2 cellular contexts compared by ENCODE assay signal in the genomic region with DNA sequence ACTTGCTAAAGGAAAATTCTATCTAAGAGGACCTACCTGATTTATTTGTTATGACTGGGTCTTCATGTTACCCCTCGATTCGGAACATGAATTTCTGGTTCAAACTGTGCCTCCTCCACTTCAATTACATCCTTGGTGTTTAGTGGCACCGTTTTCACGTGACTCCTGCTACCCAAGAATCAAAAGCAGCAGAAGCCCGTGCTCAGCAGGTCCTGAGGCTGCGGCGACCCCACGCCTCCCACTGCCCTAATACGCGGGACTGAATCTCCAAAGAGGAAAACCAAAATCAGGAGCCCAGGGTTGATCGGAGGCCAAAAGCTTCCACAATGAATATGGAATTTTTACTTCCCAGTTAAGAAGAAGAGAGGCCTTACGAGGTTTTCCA.
TF ChIP-seq lines count a peak whose summit lies in the region.

No MANE protein-coding gene starts in this region.

TF ChIP-seq in SK-N-SH, 30 proteins besides CTCF, POLR2A, EP300 and RAD21:
- no peak for TF ChIP-seq NRF1 (IDR thresholded peaks at IDR 0.05; ENCODE audit: low read depth, low read length)
- TF ChIP-seq SIN3A (IDR thresholded peaks at IDR 0.05; ENCODE audit: borderline replicate concordance, low read depth, low read length): no peak
- TF ChIP-seq, protein P1, sequence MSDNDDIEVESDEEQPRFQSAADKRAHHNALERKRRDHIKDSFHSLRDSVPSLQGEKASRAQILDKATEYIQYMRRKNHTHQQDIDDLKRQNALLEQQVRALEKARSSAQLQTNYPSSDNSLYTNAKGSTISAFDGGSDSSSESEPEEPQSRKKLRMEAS (IDR thresholded peaks at IDR 0.05; ENCODE audit: low read depth): no peak
- TF ChIP-seq POLR2AphosphoS5 (IDR thresholded peaks at IDR 0.05; ENCODE audit: low read depth, low read length): no peak
- no peak for TF ChIP-seq JUND (IDR thresholded peaks at IDR 0.05)
- TF ChIP-seq MXI1 (IDR thresholded peaks at IDR 0.05; ENCODE audit: low read depth, low read length): no peak
- TF ChIP-seq, protein P2, sequence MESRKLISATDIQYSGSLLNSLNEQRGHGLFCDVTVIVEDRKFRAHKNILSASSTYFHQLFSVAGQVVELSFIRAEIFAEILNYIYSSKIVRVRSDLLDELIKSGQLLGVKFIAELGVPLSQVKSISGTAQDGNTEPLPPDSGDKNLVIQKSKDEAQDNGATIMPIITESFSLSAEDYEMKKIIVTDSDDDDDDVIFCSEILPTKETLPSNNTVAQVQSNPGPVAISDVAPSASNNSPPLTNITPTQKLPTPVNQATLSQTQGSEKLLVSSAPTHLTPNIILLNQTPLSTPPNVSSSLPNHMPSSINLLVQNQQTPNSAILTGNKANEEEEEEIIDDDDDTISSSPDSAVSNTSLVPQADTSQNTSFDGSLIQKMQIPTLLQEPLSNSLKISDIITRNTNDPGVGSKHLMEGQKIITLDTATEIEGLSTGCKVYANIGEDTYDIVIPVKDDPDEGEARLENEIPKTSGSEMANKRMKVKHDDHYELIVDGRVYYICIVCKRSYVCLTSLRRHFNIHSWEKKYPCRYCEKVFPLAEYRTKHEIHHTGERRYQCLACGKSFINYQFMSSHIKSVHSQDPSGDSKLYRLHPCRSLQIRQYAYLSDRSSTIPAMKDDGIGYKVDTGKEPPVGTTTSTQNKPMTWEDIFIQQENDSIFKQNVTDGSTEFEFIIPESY (IDR thresholded peaks at IDR 0.05; ENCODE audit: borderline replicate concordance, low read depth): no peak
- TF ChIP-seq TAF1 (IDR thresholded peaks at IDR 0.05; ENCODE audit: borderline replicate concordance, low read depth, low read length): no peak
- TF ChIP-seq, protein P3, sequence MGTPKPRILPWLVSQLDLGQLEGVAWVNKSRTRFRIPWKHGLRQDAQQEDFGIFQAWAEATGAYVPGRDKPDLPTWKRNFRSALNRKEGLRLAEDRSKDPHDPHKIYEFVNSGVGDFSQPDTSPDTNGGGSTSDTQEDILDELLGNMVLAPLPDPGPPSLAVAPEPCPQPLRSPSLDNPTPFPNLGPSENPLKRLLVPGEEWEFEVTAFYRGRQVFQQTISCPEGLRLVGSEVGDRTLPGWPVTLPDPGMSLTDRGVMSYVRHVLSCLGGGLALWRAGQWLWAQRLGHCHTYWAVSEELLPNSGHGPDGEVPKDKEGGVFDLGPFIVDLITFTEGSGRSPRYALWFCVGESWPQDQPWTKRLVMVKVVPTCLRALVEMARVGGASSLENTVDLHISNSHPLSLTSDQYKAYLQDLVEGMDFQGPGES (IDR thresholded peaks at IDR 0.05; ENCODE audit: low read depth, low read length): no peak
- no peak for TF ChIP-seq GATA2 (CRISPR knock-in tag; IDR thresholded peaks at IDR 0.05)
- TF ChIP-seq, protein P4, sequence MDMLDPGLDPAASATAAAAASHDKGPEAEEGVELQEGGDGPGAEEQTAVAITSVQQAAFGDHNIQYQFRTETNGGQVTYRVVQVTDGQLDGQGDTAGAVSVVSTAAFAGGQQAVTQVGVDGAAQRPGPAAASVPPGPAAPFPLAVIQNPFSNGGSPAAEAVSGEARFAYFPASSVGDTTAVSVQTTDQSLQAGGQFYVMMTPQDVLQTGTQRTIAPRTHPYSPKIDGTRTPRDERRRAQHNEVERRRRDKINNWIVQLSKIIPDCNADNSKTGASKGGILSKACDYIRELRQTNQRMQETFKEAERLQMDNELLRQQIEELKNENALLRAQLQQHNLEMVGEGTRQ (IDR thresholded peaks at IDR 0.05; ENCODE audit: borderline replicate concordance, low read depth, low read length): no peak
- no peak for TF ChIP-seq GABPA (IDR thresholded peaks at IDR 0.05; ENCODE audit: low read depth)

TF ChIP-seq in SK-N-SH treated with all-trans-retinoic acid at 6 μM for 48 hours, 23 proteins besides CTCF, POLR2A, EP300 and RAD21:
- TF ChIP-seq GLIS3 (CRISPR knock-in tag; IDR thresholded peaks at IDR 0.05) (no peak), CSDC2 (CRISPR knock-in tag; IDR thresholded peaks at IDR 0.05) (no peak), TOX (CRISPR knock-in tag; IDR thresholded peaks at IDR 0.05; ENCODE audit: borderline replicate concordance) (no peak), ZNF8 (CRISPR knock-in tag; IDR thresholded peaks at IDR 0.05) (no peak), ISL1 (CRISPR knock-in tag; IDR thresholded peaks at IDR 0.05) (no peak), ARNTL (CRISPR knock-in tag; IDR thresholded peaks at IDR 0.05; ENCODE audit: borderline replicate concordance, low read depth) (no peak), BACH2 (CRISPR knock-in tag; IDR thresholded peaks at IDR 0.05; ENCODE audit: borderline replicate concordance) (no peak), ZNF565 (CRISPR knock-in tag; conservative IDR thresholded peaks at IDR 0.05; ENCODE audit: low read depth) (no peak), ESRRG (CRISPR knock-in tag; IDR thresholded peaks at IDR 0.05) (no peak), TCF4 (CRISPR knock-in tag; IDR thresholded peaks at IDR 0.05; ENCODE audit: borderline replicate concordance) (no peak), SNAI2 (CRISPR knock-in tag; IDR thresholded peaks at IDR 0.05) (no peak), ZFP30 (CRISPR knock-in tag; IDR thresholded peaks at IDR 0.05) (no peak), ZNF70 (CRISPR knock-in tag; IDR thresholded peaks at IDR 0.05) (no peak), ZFP3 (CRISPR knock-in tag; IDR thresholded peaks at IDR 0.05) (no peak), RARB (CRISPR knock-in tag; IDR thresholded peaks at IDR 0.05) (no peak)
- TF ChIP-seq, protein P5, sequence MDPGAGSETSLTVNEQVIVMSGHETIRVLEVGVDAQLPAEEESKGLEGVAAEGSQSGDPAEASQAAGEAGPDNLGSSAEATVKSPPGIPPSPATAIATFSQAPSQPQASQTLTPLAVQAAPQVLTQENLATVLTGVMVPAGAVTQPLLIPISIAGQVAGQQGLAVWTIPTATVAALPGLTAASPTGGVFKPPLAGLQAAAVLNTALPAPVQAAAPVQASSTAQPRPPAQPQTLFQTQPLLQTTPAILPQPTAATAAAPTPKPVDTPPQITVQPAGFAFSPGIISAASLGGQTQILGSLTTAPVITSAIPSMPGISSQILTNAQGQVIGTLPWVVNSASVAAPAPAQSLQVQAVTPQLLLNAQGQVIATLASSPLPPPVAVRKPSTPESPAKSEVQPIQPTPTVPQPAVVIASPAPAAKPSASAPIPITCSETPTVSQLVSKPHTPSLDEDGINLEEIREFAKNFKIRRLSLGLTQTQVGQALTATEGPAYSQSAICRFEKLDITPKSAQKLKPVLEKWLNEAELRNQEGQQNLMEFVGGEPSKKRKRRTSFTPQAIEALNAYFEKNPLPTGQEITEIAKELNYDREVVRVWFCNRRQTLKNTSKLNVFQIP (CRISPR knock-in tag; IDR thresholded peaks at IDR 0.05; ENCODE audit: borderline replicate concordance, low read depth): no peak
- TF ChIP-seq, protein P6, sequence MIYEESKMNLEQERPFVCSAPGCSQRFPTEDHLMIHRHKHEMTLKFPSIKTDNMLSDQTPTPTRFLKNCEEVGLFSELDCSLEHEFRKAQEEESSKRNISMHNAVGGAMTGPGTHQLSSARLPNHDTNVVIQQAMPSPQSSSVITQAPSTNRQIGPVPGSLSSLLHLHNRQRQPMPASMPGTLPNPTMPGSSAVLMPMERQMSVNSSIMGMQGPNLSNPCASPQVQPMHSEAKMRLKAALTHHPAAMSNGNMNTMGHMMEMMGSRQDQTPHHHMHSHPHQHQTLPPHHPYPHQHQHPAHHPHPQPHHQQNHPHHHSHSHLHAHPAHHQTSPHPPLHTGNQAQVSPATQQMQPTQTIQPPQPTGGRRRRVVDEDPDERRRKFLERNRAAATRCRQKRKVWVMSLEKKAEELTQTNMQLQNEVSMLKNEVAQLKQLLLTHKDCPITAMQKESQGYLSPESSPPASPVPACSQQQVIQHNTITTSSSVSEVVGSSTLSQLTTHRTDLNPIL (CRISPR knock-in tag; IDR thresholded peaks at IDR 0.05; ENCODE audit: low read depth): no peak
- TF ChIP-seq, protein P7, sequence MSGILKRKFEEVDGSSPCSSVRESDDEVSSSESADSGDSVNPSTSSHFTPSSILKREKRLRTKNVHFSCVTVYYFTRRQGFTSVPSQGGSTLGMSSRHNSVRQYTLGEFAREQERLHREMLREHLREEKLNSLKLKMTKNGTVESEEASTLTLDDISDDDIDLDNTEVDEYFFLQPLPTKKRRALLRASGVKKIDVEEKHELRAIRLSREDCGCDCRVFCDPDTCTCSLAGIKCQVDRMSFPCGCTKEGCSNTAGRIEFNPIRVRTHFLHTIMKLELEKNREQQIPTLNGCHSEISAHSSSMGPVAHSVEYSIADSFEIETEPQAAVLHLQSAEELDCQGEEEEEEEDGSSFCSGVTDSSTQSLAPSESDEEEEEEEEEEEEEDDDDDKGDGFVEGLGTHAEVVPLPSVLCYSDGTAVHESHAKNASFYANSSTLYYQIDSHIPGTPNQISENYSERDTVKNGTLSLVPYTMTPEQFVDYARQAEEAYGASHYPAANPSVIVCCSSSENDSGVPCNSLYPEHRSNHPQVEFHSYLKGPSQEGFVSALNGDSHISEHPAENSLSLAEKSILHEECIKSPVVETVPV (CRISPR knock-in tag; IDR thresholded peaks at IDR 0.05): no peak
- TF ChIP-seq, protein P8, sequence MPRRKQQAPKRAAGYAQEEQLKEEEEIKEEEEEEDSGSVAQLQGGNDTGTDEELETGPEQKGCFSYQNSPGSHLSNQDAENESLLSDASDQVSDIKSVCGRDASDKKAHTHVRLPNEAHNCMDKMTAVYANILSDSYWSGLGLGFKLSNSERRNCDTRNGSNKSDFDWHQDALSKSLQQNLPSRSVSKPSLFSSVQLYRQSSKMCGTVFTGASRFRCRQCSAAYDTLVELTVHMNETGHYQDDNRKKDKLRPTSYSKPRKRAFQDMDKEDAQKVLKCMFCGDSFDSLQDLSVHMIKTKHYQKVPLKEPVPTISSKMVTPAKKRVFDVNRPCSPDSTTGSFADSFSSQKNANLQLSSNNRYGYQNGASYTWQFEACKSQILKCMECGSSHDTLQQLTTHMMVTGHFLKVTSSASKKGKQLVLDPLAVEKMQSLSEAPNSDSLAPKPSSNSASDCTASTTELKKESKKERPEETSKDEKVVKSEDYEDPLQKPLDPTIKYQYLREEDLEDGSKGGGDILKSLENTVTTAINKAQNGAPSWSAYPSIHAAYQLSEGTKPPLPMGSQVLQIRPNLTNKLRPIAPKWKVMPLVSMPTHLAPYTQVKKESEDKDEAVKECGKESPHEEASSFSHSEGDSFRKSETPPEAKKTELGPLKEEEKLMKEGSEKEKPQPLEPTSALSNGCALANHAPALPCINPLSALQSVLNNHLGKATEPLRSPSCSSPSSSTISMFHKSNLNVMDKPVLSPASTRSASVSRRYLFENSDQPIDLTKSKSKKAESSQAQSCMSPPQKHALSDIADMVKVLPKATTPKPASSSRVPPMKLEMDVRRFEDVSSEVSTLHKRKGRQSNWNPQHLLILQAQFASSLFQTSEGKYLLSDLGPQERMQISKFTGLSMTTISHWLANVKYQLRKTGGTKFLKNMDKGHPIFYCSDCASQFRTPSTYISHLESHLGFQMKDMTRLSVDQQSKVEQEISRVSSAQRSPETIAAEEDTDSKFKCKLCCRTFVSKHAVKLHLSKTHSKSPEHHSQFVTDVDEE (CRISPR knock-in tag; IDR thresholded peaks at IDR 0.05): no peak
